23 cellular contexts compared by ENCODE assay signal in the genomic region with DNA sequence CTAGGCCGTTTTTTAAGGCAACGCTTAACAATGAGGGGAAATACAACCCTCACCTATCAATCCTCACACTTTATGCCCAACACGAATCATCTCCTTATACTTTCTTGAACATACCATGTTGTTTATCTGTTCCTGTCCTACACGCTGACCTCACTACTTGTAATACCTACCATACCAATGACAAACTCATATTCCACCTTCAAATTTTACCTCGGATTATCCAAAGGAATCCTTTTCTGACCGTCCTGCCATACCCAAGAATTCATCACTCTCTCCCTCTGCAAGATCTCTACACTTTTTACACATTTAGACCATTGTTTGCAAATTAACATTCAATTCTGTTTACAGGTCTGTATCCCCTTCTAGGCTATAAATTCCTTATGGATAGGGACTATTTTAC.
DNase-seq lines count a peak whose midpoint lies in the region; ATAC-seq and TF ChIP-seq lines count a peak whose summit lies in the region.
"Had no signal": no experiment of that assay in that cellular context is flagged by ENCODE, and none has a peak within 500 bp of the region (broad histone marks: within the 10 kb centered on the region; RNA-seq: fewer than 3 reads in every experiment).

No MANE protein-coding gene starts in this region.

- peak overlapping the region; percentile 2 for H3K27ac Mint-ChIP-seq in stimulated activated naive CD8-positive, alpha-beta T cell treated with anti-CD3 and anti-CD28 coated beads, Interleukin-15, Interleukin-2, amounts not matched to agents 100 ng/mL and 50 ng/mL, for 24 hours
- H3K27ac Mint-ChIP-seq in stimulated activated naive CD8-positive, alpha-beta T cell treated with anti-CD3 and anti-CD28 coated beads, Interleukin-15, amount 100 ng/mL, for 72 hours: no peak overlapping the region
- H3K27ac Mint-ChIP-seq in nephron progenitor cell: peak overlapping the region; percentile 0

- no peak for TF ChIP-seq CTCF in nephron progenitor cell (IDR thresholded peaks at IDR 0.05)

- peaks cover 11% of the 10 kb centered on the region for H3K36me3 Mint-ChIP-seq in stimulated activated naive CD8-positive, alpha-beta T cell treated with anti-CD3 and anti-CD28 coated beads, Interleukin-15, Interleukin-2, amounts not matched to agents 100 ng/mL and 50 ng/mL, for 24 hours (ENCODE audit: low read depth)
- H3K36me3 Mint-ChIP-seq in nephron progenitor cell (ENCODE audit: low read depth): peaks cover 24% of the 10 kb centered on the region

- peaks cover 1% of the 10 kb centered on the region for H3K9me3 Mint-ChIP-seq in stimulated activated naive CD8-positive, alpha-beta T cell treated with anti-CD3 and anti-CD28 coated beads, Interleukin-15, Interleukin-2, amounts not matched to agents 100 ng/mL and 50 ng/mL, for 24 hours
- peaks cover 0 to 3% of the 10 kb centered on the region in 2 donors for H3K9me3 Mint-ChIP-seq in stimulated activated naive CD8-positive, alpha-beta T cell treated with anti-CD3 and anti-CD28 coated beads, Interleukin-15, amount 100 ng/mL, for 72 hours
- peaks cover 16% of the 10 kb centered on the region for H3K9me3 Mint-ChIP-seq in nephron progenitor cell

- peaks cover 10% of the 10 kb centered on the region for H3K4me1 Mint-ChIP-seq in stimulated activated naive CD8-positive, alpha-beta T cell treated with anti-CD3 and anti-CD28 coated beads, Interleukin-15, Interleukin-2, amounts not matched to agents 100 ng/mL and 50 ng/mL, for 24 hours (ENCODE audit: low read depth)
- H3K4me1 Mint-ChIP-seq in stimulated activated naive CD8-positive, alpha-beta T cell treated with anti-CD3 and anti-CD28 coated beads, Interleukin-15, amount 100 ng/mL, for 72 hours: peaks cover 8% of the 10 kb centered on the region
- H3K4me1 Mint-ChIP-seq in nephron progenitor cell: peaks cover 4% of the 10 kb centered on the region

- DNase-seq in stimulated activated naive CD8-positive, alpha-beta T cell treated with anti-CD3 and anti-CD28 coated beads, Interleukin-15, amount 100 ng/mL, for 72 hours: no peak
- peak; percentile 22 for DNase-seq in NCI-H226
- DNase-seq in nephron progenitor cell: no peak
- DNase-seq in DMS79 treated with DMSO at 0.1 percent for 48 hours (lab: John Stamatoyannopoulos, UW): no peak
- no peak for DNase-seq in EL
- no peak for DNase-seq in NCI-H2107 treated with DMSO at 0.1 percent for 48 hours (lab: John Stamatoyannopoulos, UW; ENCODE audit: unreplicated experiment)
- DNase-seq: Calu3, DND-41, Kasumi-1, MV-4-11, NCI-H1105, NCI-H1436 treated with DMSO at 0.1 percent for 48 hours, NCI-H1930, NCI-H2107, NCI-H446 treated with DMSO at 0.1 percent for 48 hours, NCI-H526, NCI-H82, PC-9, SJCRH30 had no signal

- no peak for ATAC-seq in stimulated activated naive CD8-positive, alpha-beta T cell treated with anti-CD3 and anti-CD28 coated beads, Interleukin-15, amount 100 ng/mL, for 72 hours
- ATAC-seq: HCT116, Right ventricle myocardium inferior, SK-N-SH treated with all-trans-retinoic acid at 6 μM for 48 hours had no signal

- no peaks in the 10 kb centered on the region for H3K27me3 Mint-ChIP-seq in stimulated activated naive CD8-positive, alpha-beta T cell treated with anti-CD3 and anti-CD28 coated beads, Interleukin-15, Interleukin-2, amounts not matched to agents 100 ng/mL and 50 ng/mL, for 24 hours
- H3K27me3 Mint-ChIP-seq in stimulated activated naive CD8-positive, alpha-beta T cell treated with anti-CD3 and anti-CD28 coated beads, Interleukin-15, amount 100 ng/mL, for 72 hours: no peaks in the 10 kb centered on the region
- H3K27me3 Mint-ChIP-seq in nephron progenitor cell (ENCODE audit: low read depth, poor library complexity): no peaks in the 10 kb centered on the region

- H3K4me3 Mint-ChIP-seq in stimulated activated naive CD8-positive, alpha-beta T cell treated with anti-CD3 and anti-CD28 coated beads, Interleukin-15, Interleukin-2, amounts not matched to agents 100 ng/mL and 50 ng/mL, for 24 hours: no peak overlapping the region
- no peak overlapping the region for H3K4me3 Mint-ChIP-seq in stimulated activated naive CD8-positive, alpha-beta T cell treated with anti-CD3 and anti-CD28 coated beads, Interleukin-15, amount 100 ng/mL, for 72 hours
- no peak overlapping the region for H3K4me3 Mint-ChIP-seq in nephron progenitor cell

Comparison
In these comparisons a context has a peak if more than half of its experiments do, and no peak if none do; other contexts are left out.
1. H3K27ac Mint-ChIP-seq: peak in stimulated activated naive CD8-positive, alpha-beta T cell treated with anti-CD3 and anti-CD28 coated beads, Interleukin-15, Interleukin-2, amounts not matched to agents 100 ng/mL and 50 ng/mL, for 24 hours (single experiment) and nephron progenitor cell (single experiment); none in stimulated activated naive CD8-positive, alpha-beta T cell treated with anti-CD3 and anti-CD28 coated beads, Interleukin-15, amount 100 ng/mL, for 72 hours (0 of 2).